15 cellular contexts compared by ENCODE assay signal in the genomic region with DNA sequence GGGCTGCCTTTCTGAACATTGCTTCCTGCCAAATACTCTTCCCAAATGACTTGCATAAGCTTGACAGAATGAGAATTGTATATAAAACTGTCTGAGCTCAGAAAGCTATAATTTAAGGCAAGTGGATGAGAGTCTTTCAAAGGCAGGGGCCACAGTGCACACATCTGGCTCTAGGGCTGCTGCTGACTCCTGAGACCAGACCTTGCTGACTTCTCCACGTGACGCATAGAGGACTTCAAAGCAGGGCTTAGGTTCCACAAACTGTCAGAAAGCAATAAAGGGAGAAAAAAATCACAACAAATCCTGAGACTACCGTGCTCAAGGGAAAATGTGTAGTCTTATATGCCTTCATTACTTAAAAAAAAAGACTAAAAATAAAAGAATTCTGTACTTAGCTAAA.
A peak's percentile ranks its signal among the peaks of the same experiment; 100 is the strongest.
DNase-seq lines count a peak whose midpoint lies in the region; ATAC-seq and TF ChIP-seq lines count a peak whose summit lies in the region.
"Had no signal": no experiment of that assay in that cellular context is flagged by ENCODE, and none has a peak within 500 bp of the region (broad histone marks: within the 10 kb centered on the region; RNA-seq: fewer than 3 reads in every experiment).

No MANE protein-coding gene starts in this region.

- H3F3A ChIP-seq in neural progenitor cell (ENCODE audit: low read depth), result no peaks in the 10 kb centered on the region
- H3F3A ChIP-seq in GM23338 (replicated peaks; ENCODE audit: low read depth), result no peaks in the 10 kb centered on the region

- H2AFZ ChIP-seq in neural progenitor cell (replicated peaks) (no peak overlapping the region), GM23338 (no peak overlapping the region)
- H2AFZ ChIP-seq: GM23248 had no signal

- peak overlapping the region; percentile 72 for H3K27ac Mint-ChIP-seq in neural progenitor cell
- H3K27ac Mint-ChIP-seq in GM23338, result no peak overlapping the region
- H3K27ac Mint-ChIP-seq: CD4-positive, CD25-positive, alpha-beta regulatory T cell had no signal

- H3K4me1 ChIP-seq in neural progenitor cell (no peaks in the 10 kb centered on the region), GM23338 (ENCODE audit: insufficient read depth) (no peaks in the 10 kb centered on the region)

- H3K9me3 ChIP-seq in neural progenitor cell (ENCODE audit: low read depth), result no peaks in the 10 kb centered on the region
- H3K9me3 ChIP-seq: BLaER1 treated with 17β-estradiol and CSF1 and Interleukin-3, amounts not matched to agents 10 nM and 100 nM had no signal

- H3K36me3 Mint-ChIP-seq in neural progenitor cell, result no peaks in the 10 kb centered on the region
- no peaks in the 10 kb centered on the region for H3K36me3 Mint-ChIP-seq in GM23338 (ENCODE audit: low read depth)
- H3K36me3 Mint-ChIP-seq: CD4-positive, CD25-positive, alpha-beta regulatory T cell had no signal

- H3K9ac ChIP-seq in neural progenitor cell, result no peak overlapping the region
- H3K9ac ChIP-seq: BLaER1 treated with 17β-estradiol and CSF1 and Interleukin-3, amounts not matched to agents 10 nM and 100 nM; GM23248 had no signal

- H3K27ac ChIP-seq in neural progenitor cell (no peak overlapping the region), GM23338 (ENCODE audit: low read depth) (no peak overlapping the region)
- H3K27ac ChIP-seq: BLaER1 treated with 17β-estradiol and CSF1 and Interleukin-3, amounts not matched to agents 10 nM and 100 nM; GM23248 had no signal

- H4K20me1 ChIP-seq in neural progenitor cell (ENCODE audit: low read depth) (no peaks in the 10 kb centered on the region), GM23338 (replicated peaks; ENCODE audit: insufficient read depth) (peaks cover 3% of the 10 kb centered on the region; the same call in 1 of the 2 replicates)
- H4K20me1 ChIP-seq: BLaER1 treated with 17β-estradiol and CSF1 and Interleukin-3, amounts not matched to agents 10 nM and 100 nM had no signal

- H3K27me3 Mint-ChIP-seq in neural progenitor cell (ENCODE audit: insufficient read depth, low read depth) (peaks cover 5% of the 10 kb centered on the region), GM23338 (ENCODE audit: insufficient read depth, low read depth, poor library complexity) (no peaks in the 10 kb centered on the region)

- no peak for TF ChIP-seq CTCF in neural progenitor cell (IDR thresholded peaks at IDR 0.05)
- no peak for TF ChIP-seq CTCF in GM23338 (conservative IDR thresholded peaks at IDR 0.05; ENCODE audit: low read depth in 2 of 2)

- H3K27me3 ChIP-seq in neural progenitor cell, result no peaks in the 10 kb centered on the region
- H3K27me3 ChIP-seq in GM23338 (ENCODE audit: insufficient read depth), result no peaks in the 10 kb centered on the region
- H3K27me3 ChIP-seq: BLaER1 treated with 17β-estradiol and CSF1 and Interleukin-3, amounts not matched to agents 10 nM and 100 nM had no signal

- no peak overlapping the region for H3K4me2 ChIP-seq in neural progenitor cell
- no peak overlapping the region for H3K4me2 ChIP-seq in GM23338
- H3K4me2 ChIP-seq: BLaER1 treated with 17β-estradiol and CSF1 and Interleukin-3, amounts not matched to agents 10 nM and 100 nM had no signal

- H3K9me3 Mint-ChIP-seq in neural progenitor cell, result peaks cover 2% of the 10 kb centered on the region
- H3K9me3 Mint-ChIP-seq in GM23338, result no peaks in the 10 kb centered on the region

- in situ Hi-C loops in SK-MEL-5 (cut with HindIII; ENCODE audit: low pct_unique_long_range_greater_than_20kb, low sequenced_read_pairs), result no loop called here

- no peak overlapping the region for H3K4me3 Mint-ChIP-seq in neural progenitor cell
- H3K4me3 Mint-ChIP-seq in GM23338, result no peak overlapping the region
- H3K4me3 Mint-ChIP-seq: CD4-positive, CD25-positive, alpha-beta regulatory T cell had no signal

- ATAC-seq in GM23338 (no peak), GM18519 (IDR thresholded peaks at IDR 0.05; ENCODE audit: low FRiP score, unreplicated experiment) (no peak)

- H3K9me2 ChIP-seq in GM23338 (ENCODE audit: insufficient read depth), result 0 out of 2 replicates have a peak, but pooled peaks cover 4% of the 10 kb centered on the region

- peak; percentile 85 for DNase-seq in Jurkat, Clone E6-1 (ENCODE audit: low read depth, low spot score)
- peak; percentile 66 for DNase-seq in SK-MEL-5 (ENCODE audit: low read depth, low spot score)
- DNase-seq in left kidney (ENCODE audit: low read depth, low spot score), result peak; percentile 81
- no peak for DNase-seq in neural progenitor cell (ENCODE audit: low spot score)
- DNase-seq in NCI-H2171 (lab: John Stamatoyannopoulos, UW), result no peak
- no peak for DNase-seq in GM23338 (ENCODE audit: low spot score)
- no peak for DNase-seq in medulla oblongata (ENCODE audit: extremely low spot score)
- DNase-seq: ACHN; CD4-positive, CD25-positive, alpha-beta regulatory T cell; DMS53; GF-D8; GM23248; H7 had no signal

- H3K79me2 ChIP-seq in neural progenitor cell (ENCODE audit: low read depth) (no peaks in the 10 kb centered on the region), GM23338 (replicated peaks; ENCODE audit: insufficient read depth) (no peaks in the 10 kb centered on the region)

- H3K4me1 Mint-ChIP-seq in neural progenitor cell, result peaks cover 7% of the 10 kb centered on the region
- H3K4me1 Mint-ChIP-seq in GM23338, result no peaks in the 10 kb centered on the region
- H3K4me1 Mint-ChIP-seq: CD4-positive, CD25-positive, alpha-beta regulatory T cell had no signal

- H3K36me3 ChIP-seq in neural progenitor cell (no peaks in the 10 kb centered on the region), GM23338 (ENCODE audit: insufficient read depth) (no peaks in the 10 kb centered on the region)
- H3K36me3 ChIP-seq: BLaER1 treated with 17β-estradiol and CSF1 and Interleukin-3, amounts not matched to agents 10 nM and 100 nM had no signal

- no peak overlapping the region for H3K4me3 ChIP-seq in Jurkat, Clone E6-1 (ENCODE audit: low read length)
- no peak overlapping the region for H3K4me3 ChIP-seq in neural progenitor cell
- H3K4me3 ChIP-seq in GM23338, result no peak overlapping the region
- H3K4me3 ChIP-seq: BLaER1 treated with 17β-estradiol and CSF1 and Interleukin-3, amounts not matched to agents 10 nM and 100 nM; GM23248 had no signal

TF ChIP-seq in GM23338, 12 proteins besides CTCF, POLR2A, EP300 and RAD21:
- no peak for TF ChIP-seq ZNF114 (CRISPR knock-in tag; IDR thresholded peaks at IDR 0.05)
- no peak for TF ChIP-seq ZNF331 (CRISPR knock-in tag; IDR thresholded peaks at IDR 0.05; ENCODE audit: low read depth)
- TF ChIP-seq, protein P1, sequence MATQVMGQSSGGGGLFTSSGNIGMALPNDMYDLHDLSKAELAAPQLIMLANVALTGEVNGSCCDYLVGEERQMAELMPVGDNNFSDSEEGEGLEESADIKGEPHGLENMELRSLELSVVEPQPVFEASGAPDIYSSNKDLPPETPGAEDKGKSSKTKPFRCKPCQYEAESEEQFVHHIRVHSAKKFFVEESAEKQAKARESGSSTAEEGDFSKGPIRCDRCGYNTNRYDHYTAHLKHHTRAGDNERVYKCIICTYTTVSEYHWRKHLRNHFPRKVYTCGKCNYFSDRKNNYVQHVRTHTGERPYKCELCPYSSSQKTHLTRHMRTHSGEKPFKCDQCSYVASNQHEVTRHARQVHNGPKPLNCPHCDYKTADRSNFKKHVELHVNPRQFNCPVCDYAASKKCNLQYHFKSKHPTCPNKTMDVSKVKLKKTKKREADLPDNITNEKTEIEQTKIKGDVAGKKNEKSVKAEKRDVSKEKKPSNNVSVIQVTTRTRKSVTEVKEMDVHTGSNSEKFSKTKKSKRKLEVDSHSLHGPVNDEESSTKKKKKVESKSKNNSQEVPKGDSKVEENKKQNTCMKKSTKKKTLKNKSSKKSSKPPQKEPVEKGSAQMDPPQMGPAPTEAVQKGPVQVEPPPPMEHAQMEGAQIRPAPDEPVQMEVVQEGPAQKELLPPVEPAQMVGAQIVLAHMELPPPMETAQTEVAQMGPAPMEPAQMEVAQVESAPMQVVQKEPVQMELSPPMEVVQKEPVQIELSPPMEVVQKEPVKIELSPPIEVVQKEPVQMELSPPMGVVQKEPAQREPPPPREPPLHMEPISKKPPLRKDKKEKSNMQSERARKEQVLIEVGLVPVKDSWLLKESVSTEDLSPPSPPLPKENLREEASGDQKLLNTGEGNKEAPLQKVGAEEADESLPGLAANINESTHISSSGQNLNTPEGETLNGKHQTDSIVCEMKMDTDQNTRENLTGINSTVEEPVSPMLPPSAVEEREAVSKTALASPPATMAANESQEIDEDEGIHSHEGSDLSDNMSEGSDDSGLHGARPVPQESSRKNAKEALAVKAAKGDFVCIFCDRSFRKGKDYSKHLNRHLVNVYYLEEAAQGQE (IDR thresholded peaks at IDR 0.05; ENCODE audit: unreplicated experiment), result no peak
- TF ChIP-seq NANOG (IDR thresholded peaks at IDR 0.05; ENCODE audit: borderline replicate concordance), result no peak
- TF ChIP-seq POLR2AphosphoS5 (IDR thresholded peaks at IDR 0.05; ENCODE audit: low read depth), result no peak
- TF ChIP-seq STAT1 (IDR thresholded peaks at IDR 0.05; ENCODE audit: unreplicated experiment), result no peak
- no peak for TF ChIP-seq JUNB (IDR thresholded peaks at IDR 0.05; ENCODE audit: unreplicated experiment)

Comparison
In these comparisons a context has a peak if more than half of its experiments do, and no peak if none do; other contexts are left out.
1. DNase-seq: peak in Jurkat, Clone E6-1 (single experiment), SK-MEL-5 (single experiment) and left kidney (single experiment); none in neural progenitor cell (single experiment), NCI-H2171 (single experiment), GM23338 (single experiment) and medulla oblongata (single experiment).